18 cellular contexts compared by ENCODE assay signal in genomic region chr4:109671350-109671749, GRCh38.
"Had no signal": no experiment of that assay in that cellular context is flagged by ENCODE, and none has a peak within 500 bp of the region (broad histone marks: within the 10 kb centered on the region; RNA-seq: fewer than 3 reads in every experiment).

No MANE protein-coding gene starts in this region.

- H3K27me3 ChIP-seq: body of pancreas, esophagus muscularis mucosa, hepatocyte had no signal

- H3K27ac Mint-ChIP-seq: T-helper 17 cell, WTC11 had no signal

- H3K9me3 ChIP-seq: body of pancreas, prostate gland had no signal

- ATAC-seq: body of pancreas, left lobe of liver, right cardiac atrium, T-helper 17 cell, WTC11 had no signal

- H3K27me3 Mint-ChIP-seq: T-helper 17 cell had no signal

- H3K4me3 Mint-ChIP-seq: neural crest cell, T-helper 17 cell, WTC11 had no signal

- H3K4me1 ChIP-seq: body of pancreas, esophagus muscularis mucosa, prostate gland had no signal

- H3K27ac ChIP-seq: body of pancreas, coronary artery, esophagus muscularis mucosa, hepatocyte, prostate gland, RWPE1 had no signal

- H3K4me3 ChIP-seq: body of pancreas, coronary artery, esophagus muscularis mucosa, hepatocyte, prostate gland had no signal

- DNase-seq: activated CD8-positive, alpha-beta memory T cell treated with anti-CD3 and anti-CD28 coated beads, Interleukin-2, amount 50 U/mL, for 48 hours; activated gamma-delta T cell treated with Interleukin-2 at 50 U/mL for 16 hours; amygdala; body of pancreas; caudate nucleus; midbrain; right cardiac atrium; small intestine; stimulated activated naive CD4-positive, alpha-beta T cell treated with Interleukin-2 at 50 U/mL for 16 hours; T-helper 17 cell had no signal

- H3K36me3 ChIP-seq: esophagus muscularis mucosa, prostate gland had no signal

- H3K4me1 Mint-ChIP-seq: neural crest cell had no signal
